8 cellular contexts compared by ENCODE assay signal in the genomic region with DNA sequence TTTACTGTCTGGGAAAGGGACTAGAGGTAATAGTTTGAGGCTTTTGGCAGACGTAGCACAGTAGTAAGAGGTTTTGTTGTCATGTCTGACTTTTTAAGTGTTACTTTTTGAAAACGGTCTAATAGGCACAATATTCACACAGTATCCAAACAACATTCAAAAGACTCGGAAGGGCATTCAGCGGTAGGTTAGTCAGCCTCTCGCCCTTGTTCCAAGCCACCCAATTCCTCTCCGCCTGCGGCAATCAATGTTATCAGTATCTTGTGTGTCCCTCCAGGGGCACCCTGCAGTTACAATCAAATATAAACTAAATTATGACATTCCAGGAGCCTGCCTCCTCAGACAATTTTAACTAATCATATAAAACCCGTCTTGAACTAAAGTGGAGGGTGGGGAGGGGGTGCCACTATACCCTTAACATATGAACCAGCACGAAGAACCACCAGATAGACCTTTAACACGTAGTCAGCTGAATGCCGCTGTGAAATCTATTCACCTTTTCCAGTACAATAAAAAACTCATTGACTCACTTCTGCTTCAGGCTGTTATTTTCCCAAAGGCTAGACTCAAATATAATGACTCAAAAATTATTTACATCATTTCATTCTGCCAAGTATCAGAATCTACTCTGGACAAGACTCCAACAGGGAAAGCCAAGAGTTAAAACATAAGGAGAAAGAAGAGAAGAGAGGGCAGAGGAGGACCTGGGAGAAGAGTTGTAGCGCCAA. TPM values are rescaled to one million over a fixed set of nuclear protein-coding genes. Genes with fewer than 3 reads are reported as not detected.
A peak's percentile ranks its signal among the peaks of the same experiment; 100 is the strongest.
DNase-seq lines count a peak whose midpoint lies in the region; ATAC-seq and TF ChIP-seq lines count a peak whose summit lies in the region.

No MANE protein-coding gene starts in this region.

- H3K4me3 ChIP-seq in kidney epithelial cell (ENCODE audit: low read depth, low read length) (peak overlapping the region; percentile 94), thoracic aorta (peak overlapping the region; percentile 89)

- peaks cover 23% of the 10 kb centered on the region for H3K27me3 Mint-ChIP-seq in activated CD4-positive, alpha-beta T cell treated with anti-CD3 and anti-CD28 coated beads, Interleukin-2, amount 10 ng/mL, durations not matched to agents 7 days and 5 days
- peaks cover 50% of the 10 kb centered on the region for H3K27me3 Mint-ChIP-seq in activated T-helper 2 cell treated with anti-CD3 and anti-CD28 coated beads, Interferon-gamma antibody, Interleukin-2, Interleukin-4, amounts not matched to agents 10 μg/mL and 5 μg/mL and 100 μg/mL, durations not matched to agents 14 hours and 24 hours and 36 hours (ENCODE audit: low read depth)

- no peak for DNase-seq in activated CD4-positive, alpha-beta T cell treated with anti-CD3 and anti-CD28 coated beads, Interleukin-2, amount 10 ng/mL, durations not matched to agents 7 days and 5 days
- DNase-seq in activated CD4-positive, alpha-beta T cell treated with anti-CD3 and anti-CD28 coated beads for 48 hours, result no peak
- DNase-seq in activated T-helper 2 cell treated with anti-CD3 and anti-CD28 coated beads, Interferon-gamma antibody, Interleukin-2, Interleukin-4, amounts not matched to agents 10 μg/mL and 5 μg/mL and 100 μg/mL, durations not matched to agents 14 hours and 24 hours and 36 hours (ENCODE audit: low spot score), result no peak
- DNase-seq in kidney epithelial cell (ENCODE audit: low read depth), result no peak
- no peak for DNase-seq in thoracic aorta (ENCODE audit: low spot score)
- DNase-seq in posterior cingulate gyrus, result no peak

- peaks cover 13 to 34% of the 10 kb centered on the region in 2 donors for H3K4me1 ChIP-seq in thoracic aorta (ENCODE audit: control insufficient read depth in 1 of 2, low read depth in 2 of 2)

- H3K27ac Mint-ChIP-seq in activated CD4-positive, alpha-beta T cell treated with anti-CD3 and anti-CD28 coated beads, Interleukin-2, amount 10 ng/mL, durations not matched to agents 7 days and 5 days, result peak overlapping the region; percentile 92
- no peak overlapping the region for H3K27ac Mint-ChIP-seq in activated T-helper 2 cell treated with anti-CD3 and anti-CD28 coated beads, Interferon-gamma antibody, Interleukin-2, Interleukin-4, amounts not matched to agents 10 μg/mL and 5 μg/mL and 100 μg/mL, durations not matched to agents 14 hours and 24 hours and 36 hours

- H3K36me3 Mint-ChIP-seq in activated CD4-positive, alpha-beta T cell treated with anti-CD3 and anti-CD28 coated beads, Interleukin-2, amount 10 ng/mL, durations not matched to agents 7 days and 5 days (ENCODE audit: low read depth), result peaks cover 11% of the 10 kb centered on the region
- peaks cover 8% of the 10 kb centered on the region for H3K36me3 Mint-ChIP-seq in activated T-helper 2 cell treated with anti-CD3 and anti-CD28 coated beads, Interferon-gamma antibody, Interleukin-2, Interleukin-4, amounts not matched to agents 10 μg/mL and 5 μg/mL and 100 μg/mL, durations not matched to agents 14 hours and 24 hours and 36 hours (ENCODE audit: low read depth)

- H3K4me1 Mint-ChIP-seq in activated CD4-positive, alpha-beta T cell treated with anti-CD3 and anti-CD28 coated beads, Interleukin-2, amount 10 ng/mL, durations not matched to agents 7 days and 5 days, result peaks cover 25% of the 10 kb centered on the region
- peaks cover 21% of the 10 kb centered on the region for H3K4me1 Mint-ChIP-seq in activated T-helper 2 cell treated with anti-CD3 and anti-CD28 coated beads, Interferon-gamma antibody, Interleukin-2, Interleukin-4, amounts not matched to agents 10 μg/mL and 5 μg/mL and 100 μg/mL, durations not matched to agents 14 hours and 24 hours and 36 hours (ENCODE audit: low read depth)

- no peaks in the 10 kb centered on the region for H3K9me3 Mint-ChIP-seq in activated CD4-positive, alpha-beta T cell treated with anti-CD3 and anti-CD28 coated beads, Interleukin-2, amount 10 ng/mL, durations not matched to agents 7 days and 5 days
- no peaks in the 10 kb centered on the region for H3K9me3 Mint-ChIP-seq in activated T-helper 2 cell treated with anti-CD3 and anti-CD28 coated beads, Interferon-gamma antibody, Interleukin-2, Interleukin-4, amounts not matched to agents 10 μg/mL and 5 μg/mL and 100 μg/mL, durations not matched to agents 14 hours and 24 hours and 36 hours

- no peak for ATAC-seq in thoracic aorta (ENCODE audit: insufficient number of reproducible peaks, low FRiP score, low read depth)
- ATAC-seq in GM18873 (IDR thresholded peaks at IDR 0.05; ENCODE audit: low FRiP score, unreplicated experiment), result no peak
- no peak for ATAC-seq in GM18498 (IDR thresholded peaks at IDR 0.05; ENCODE audit: unreplicated experiment)

- H3K27me3 ChIP-seq in kidney epithelial cell (ENCODE audit: control insufficient read depth, insufficient read depth, low read length), result peaks cover 8% of the 10 kb centered on the region
- no peaks in the 10 kb centered on the region for H3K27me3 ChIP-seq in thoracic aorta (replicated peaks; ENCODE audit: insufficient read depth)

- intact Hi-C loops in activated T-helper 2 cell treated with anti-CD3 and anti-CD28 coated beads, Interferon-gamma antibody, Interleukin-2, Interleukin-4, amounts not matched to agents 10 μg/mL and 5 μg/mL and 100 μg/mL, durations not matched to agents 14 hours and 24 hours and 36 hours (cut with micrococcal nuclease), result loop anchor here (5.0 to 10.0 kb wide), 6 partner anchors 246 to 1586 kb away; a partner anchor contains a TSS
- intact Hi-C loops in posterior cingulate gyrus (cut with DNase I), result loop anchor here (10.0 kb wide), 3 partner anchors 144 to 1416 kb away; no protein-coding TSS in a partner anchor

- TF ChIP-seq CTCF in kidney epithelial cell (IDR thresholded peaks at IDR 0.05; ENCODE audit: insufficient read depth, low read length, poor library complexity, severe bottlenecking), result no peak
- no peak for TF ChIP-seq CTCF in thoracic aorta (IDR thresholded peaks at IDR 0.05)

- POLR2A ChIA-PET in activated CD4-positive, alpha-beta T cell treated with anti-CD3 and anti-CD28 coated beads, Interleukin-2, amount 10 ng/mL, durations not matched to agents 7 days and 5 days (lab: Charles Lee), result no interaction called here

- no peaks in the 10 kb centered on the region for H3K9me3 ChIP-seq in thoracic aorta

- peak overlapping the region; percentile 89 for H3K4me3 Mint-ChIP-seq in activated CD4-positive, alpha-beta T cell treated with anti-CD3 and anti-CD28 coated beads, Interleukin-2, amount 10 ng/mL, durations not matched to agents 7 days and 5 days
- H3K4me3 Mint-ChIP-seq in activated T-helper 2 cell treated with anti-CD3 and anti-CD28 coated beads, Interferon-gamma antibody, Interleukin-2, Interleukin-4, amounts not matched to agents 10 μg/mL and 5 μg/mL and 100 μg/mL, durations not matched to agents 14 hours and 24 hours and 36 hours (ENCODE audit: low read depth), result peak overlapping the region; percentile 82

- H3K36me3 ChIP-seq in kidney epithelial cell (ENCODE audit: control insufficient read depth, insufficient read depth, low read length) (no peaks in the 10 kb centered on the region), thoracic aorta (no peaks in the 10 kb centered on the region)

- CTCF ChIA-PET in activated CD4-positive, alpha-beta T cell treated with anti-CD3 and anti-CD28 coated beads, Interleukin-2, amount 10 ng/mL, durations not matched to agents 7 days and 5 days (lab: Charles Lee), result no interaction called here

- peak overlapping the region; percentile 97 to 99 for H3K27ac ChIP-seq in thoracic aorta

RNA-seq across cellular contexts. Expression of a gene that starts 1.7 kb away (rescaled TPM):
- 1 to 10 TPM; 1.9 to 2.0 TPM for total RNA-seq in activated CD4-positive, alpha-beta T cell treated with anti-CD3 and anti-CD28 coated beads, Interleukin-2, amount 10 ng/mL, durations not matched to agents 7 days and 5 days
- 0.50 and 0.53 TPM in 2 replicates for total RNA-seq in activated T-helper 2 cell treated with anti-CD3 and anti-CD28 coated beads, Interferon-gamma antibody, Interleukin-2, Interleukin-4, amounts not matched to agents 10 μg/mL and 5 μg/mL and 100 μg/mL, durations not matched to agents 14 hours and 24 hours and 36 hours
- 4.3 and 4.6 TPM in 2 replicates for total RNA-seq in kidney epithelial cell
- 10 to 100 TPM; 40.5 to 53.2 TPM for total RNA-seq in thoracic aorta
